ENCODE assay signal across 9 cellular contexts in the genomic region with DNA sequence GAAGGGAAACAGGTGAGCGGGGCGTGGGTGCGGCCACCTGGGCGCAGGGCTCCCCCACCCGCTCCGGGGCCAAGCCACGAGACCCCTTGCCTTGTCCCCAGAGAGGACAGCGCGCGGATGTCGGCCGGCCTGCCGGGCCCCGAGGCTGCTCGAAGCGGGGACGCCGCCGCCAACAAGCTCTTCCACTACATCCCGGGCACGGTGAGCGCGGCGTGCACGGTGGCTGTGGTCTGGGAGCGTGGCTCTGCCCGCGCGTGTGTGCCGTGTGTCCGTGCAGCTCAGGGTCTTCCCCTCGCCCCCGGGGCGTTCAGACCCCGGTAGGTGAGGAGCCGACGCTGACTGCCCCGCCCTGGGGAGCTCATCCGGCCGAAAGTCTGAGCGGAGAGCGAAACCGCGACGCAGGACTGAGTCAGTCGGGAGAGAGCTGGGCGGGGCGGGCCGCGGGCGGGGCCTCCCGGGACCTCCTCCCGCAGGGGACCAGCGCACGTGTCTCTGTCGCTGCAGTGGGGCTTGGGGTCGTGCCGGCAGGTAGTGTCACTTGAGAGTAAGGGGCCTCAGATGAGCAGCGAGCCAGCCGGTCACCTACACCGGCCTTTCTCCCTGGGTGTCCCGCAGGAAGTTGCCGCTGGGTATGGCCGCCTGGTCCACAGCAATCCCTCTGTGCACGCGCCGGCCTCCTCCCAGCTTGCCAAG. TPM values are rescaled to one million over a fixed set of nuclear protein-coding genes. Genes with fewer than 3 reads are reported as not detected.
DNase-seq lines count a peak whose midpoint lies in the region; ATAC-seq and TF ChIP-seq lines count a peak whose summit lies in the region.
"Had no signal": no experiment of that assay in that cellular context is flagged by ENCODE, and none has a peak within 500 bp of the region (broad histone marks: within the 10 kb centered on the region; RNA-seq: fewer than 3 reads in every experiment).

No MANE protein-coding gene starts in this region.

- H4K20me1 ChIP-seq in DND-41 (ENCODE audit: insufficient read depth, low read length), result peaks cover 21% of the 10 kb centered on the region

- H3K27ac Mint-ChIP-seq in naive thymus-derived CD4-positive, alpha-beta T cell, result peak overlapping the region in 1 of 9 donors; percentile 86
- H3K27ac Mint-ChIP-seq in stimulated activated naive B cell treated with anti-CD40 and anti-IgM and Interleukin-4, amounts not matched to agents 10 μg/mL and 1 μg/mL and 100 μg/mL, for 72 hours, result no peak overlapping the region

- peaks cover 5% of the 10 kb centered on the region for H3K27me3 ChIP-seq in DND-41 (ENCODE audit: insufficient read depth, low read length, poor library complexity)
- H3K27me3 ChIP-seq in naive thymus-derived CD4-positive, alpha-beta T cell (ENCODE audit: control insufficient read depth in 2 of 2, insufficient read depth in 2 of 2, low read length in 2 of 2), result no peaks in the 10 kb centered on the region

- H3K4me2 ChIP-seq in DND-41 (ENCODE audit: insufficient read depth, low read length), result peak overlapping the region; percentile 97

- ATAC-seq in DND-41 (ENCODE audit: insufficient read depth, low read depth), result peak; percentile 93
- ATAC-seq in GM21786 (IDR thresholded peaks at IDR 0.05; ENCODE audit: unreplicated experiment), result peak; percentile 63
- ATAC-seq in naive thymus-derived CD4-positive, alpha-beta T cell, result peak; percentile 85
- peak; percentile 86 for ATAC-seq in stimulated activated naive B cell treated with anti-CD40 and anti-IgM and Interleukin-4, amounts not matched to agents 10 μg/mL and 1 μg/mL and 100 μg/mL, for 72 hours (replicated peaks)
- no peak for ATAC-seq in HG02938 (IDR thresholded peaks at IDR 0.05; ENCODE audit: unreplicated experiment)

- POLR2A ChIA-PET in naive thymus-derived CD4-positive, alpha-beta T cell (lab: Charles Lee), result interaction anchor here (0.7 kb wide), 1 partner anchor 27 kb away, joined by 3 read pairs; no protein-coding TSS in a partner anchor

- CTCF ChIA-PET in naive thymus-derived CD4-positive, alpha-beta T cell (lab: Charles Lee), result interaction anchor here (0.6 to 1.7 kb wide), 2 partner anchors 10 to 146 kb away, joined by 3 to 8 read pairs; no protein-coding TSS in a partner anchor

- H3K4me3 ChIP-seq in DND-41 (ENCODE audit: low read depth in 1 of 2, low read length in 2 of 2) (peak overlapping the region in 1 of 2 experiments; percentile 59; a peak in 2 of 4 replicates), epithelial cell of proximal tubule (ENCODE audit: low read depth, low read length) (peak overlapping the region; percentile 58)
- H3K4me3 ChIP-seq in naive thymus-derived CD4-positive, alpha-beta T cell (ENCODE audit: low read length), result peak overlapping the region; percentile 78

- DNase-seq in DND-41 (peak; percentile 80), NAMALWA (ENCODE audit: low spot score) (peak; percentile 41), epithelial cell of proximal tubule (ENCODE audit: low read depth) (no peak)
- peak; percentile 63 for DNase-seq in activated CD8-positive, alpha-beta memory T cell treated with anti-CD3 and anti-CD28 coated beads, Interleukin-2, amount 50 U/mL, for 24 hours (ENCODE audit: extremely low read depth)
- peak; percentile 28 to 78 (median 51) for DNase-seq in naive thymus-derived CD4-positive, alpha-beta T cell
- DNase-seq in stimulated activated naive B cell treated with anti-CD40 and anti-IgM and Interleukin-4, amounts not matched to agents 10 μg/mL and 1 μg/mL and 100 μg/mL, for 72 hours, result peak; percentile 37

- no peak for TF ChIP-seq CTCF in DND-41 (IDR thresholded peaks at IDR 0.05; ENCODE audit: borderline replicate concordance, extremely low read depth, low read length, poor library complexity, severe bottlenecking)
- TF ChIP-seq CTCF in epithelial cell of proximal tubule (conservative IDR thresholded peaks at IDR 0.05; ENCODE audit: low read depth, low read length), result no peak

- peaks cover 15% of the 10 kb centered on the region for H3K4me1 ChIP-seq in DND-41 (ENCODE audit: insufficient read depth, low read length)
- peaks cover 4 to 5% of the 10 kb centered on the region in 2 donors for H3K4me1 ChIP-seq in naive thymus-derived CD4-positive, alpha-beta T cell (ENCODE audit: control insufficient read depth in 2 of 2, insufficient read depth in 2 of 2, low read length in 2 of 2)

- intact Hi-C loops in naive thymus-derived CD4-positive, alpha-beta T cell (cut with micrococcal nuclease), result loop anchor here in 1 of 2 donors (1.0 kb wide), 1 partner anchor 7 kb away; the partner anchor contains the start of gene NOC2L

- peak overlapping the region; percentile 51 to 91 (median 79) for H3K4me3 Mint-ChIP-seq in naive thymus-derived CD4-positive, alpha-beta T cell
- H3K4me3 Mint-ChIP-seq in stimulated activated naive B cell treated with anti-CD40 and anti-IgM and Interleukin-4, amounts not matched to agents 10 μg/mL and 1 μg/mL and 100 μg/mL, for 72 hours, result peak overlapping the region; percentile 84 to 87

- H3K79me2 ChIP-seq in DND-41 (ENCODE audit: insufficient read depth, low read length), result no peaks in the 10 kb centered on the region

- peak overlapping the region; percentile 77 for H2AFZ ChIP-seq in DND-41 (ENCODE audit: low read depth, low read length)

- no peak overlapping the region for H3K27ac ChIP-seq in DND-41 (ENCODE audit: low read length)
- H3K27ac ChIP-seq in naive thymus-derived CD4-positive, alpha-beta T cell (ENCODE audit: low read depth, low read length), result peak overlapping the region; percentile 36

- peaks cover 0 to 4% (median 0%) of the 10 kb centered on the region in 11 donors for H3K9me3 Mint-ChIP-seq in naive thymus-derived CD4-positive, alpha-beta T cell
- no peaks in the 10 kb centered on the region for H3K9me3 Mint-ChIP-seq in stimulated activated naive B cell treated with anti-CD40 and anti-IgM and Interleukin-4, amounts not matched to agents 10 μg/mL and 1 μg/mL and 100 μg/mL, for 72 hours

- H3K36me3 Mint-ChIP-seq in naive thymus-derived CD4-positive, alpha-beta T cell, result peaks cover 0 to 8% (median 0%) of the 10 kb centered on the region in 5 donors
- peaks cover 6 to 18% of the 10 kb centered on the region in 2 donors for H3K36me3 Mint-ChIP-seq in stimulated activated naive B cell treated with anti-CD40 and anti-IgM and Interleukin-4, amounts not matched to agents 10 μg/mL and 1 μg/mL and 100 μg/mL, for 72 hours

- peak overlapping the region; percentile 47 for H3K9ac ChIP-seq in DND-41 (ENCODE audit: low read depth, low read length)

- peaks cover 29% of the 10 kb centered on the region for H3K36me3 ChIP-seq in DND-41 (ENCODE audit: insufficient read depth, low read length)
- H3K36me3 ChIP-seq in naive thymus-derived CD4-positive, alpha-beta T cell (ENCODE audit: control insufficient read depth in 2 of 3, insufficient read depth in 3 of 3, low read length in 3 of 3), result peaks cover 0 to 12% (median 0%) of the 10 kb centered on the region in 3 experiments

- H3K4me1 Mint-ChIP-seq in naive thymus-derived CD4-positive, alpha-beta T cell, result peaks cover 0 to 9% (median 0%) of the 10 kb centered on the region in 7 donors
- peaks cover 9 to 24% of the 10 kb centered on the region in 2 donors for H3K4me1 Mint-ChIP-seq in stimulated activated naive B cell treated with anti-CD40 and anti-IgM and Interleukin-4, amounts not matched to agents 10 μg/mL and 1 μg/mL and 100 μg/mL, for 72 hours

- peaks cover 4 to 15% (median 5%) of the 10 kb centered on the region in 5 donors for H3K27me3 Mint-ChIP-seq in naive thymus-derived CD4-positive, alpha-beta T cell
- H3K27me3 Mint-ChIP-seq in stimulated activated naive B cell treated with anti-CD40 and anti-IgM and Interleukin-4, amounts not matched to agents 10 μg/mL and 1 μg/mL and 100 μg/mL, for 72 hours, result peaks cover 20 to 25% of the 10 kb centered on the region in 2 donors

- no peaks in the 10 kb centered on the region for H3K9me3 ChIP-seq in DND-41 (ENCODE audit: insufficient read depth, low read length, severe bottlenecking)
- no peaks in the 10 kb centered on the region for H3K9me3 ChIP-seq in naive thymus-derived CD4-positive, alpha-beta T cell (ENCODE audit: control insufficient read depth in 2 of 3, low read length in 3 of 3)

RNA-seq across cellular contexts. Expression of gene PLEKHN1, which starts 0.5 kb away (rescaled TPM):
- total RNA-seq in epithelial cell of proximal tubule, result 3.1 and 6.8 TPM in 2 replicates
- 1 to 10 TPM in 3 of 5 experiments, under 1 TPM in 2; 0.24 to 3.0 (median 1.0) TPM for total RNA-seq in naive thymus-derived CD4-positive, alpha-beta T cell
- under 1 TPM in 1 of 2 donors, not detected in 1; 0.18 TPM for polyA plus RNA-seq in naive thymus-derived CD4-positive, alpha-beta T cell
- total RNA-seq: frontal cortex had no signal

RNA-seq across cellular contexts. Expression of gene KLHL17, which starts 6.4 kb away (rescaled TPM):
- 11.9 and 33.3 TPM in 2 replicates for total RNA-seq in epithelial cell of proximal tubule
- total RNA-seq in naive thymus-derived CD4-positive, alpha-beta T cell, result 10 to 100 TPM; 14.2 to 34.2 (median 32.0) TPM
- polyA plus RNA-seq in naive thymus-derived CD4-positive, alpha-beta T cell, result 1 to 10 TPM in 1 of 2 donors, under 1 TPM in 1; 0.58 to 2.6 TPM

RNA-seq across cellular contexts. Expression of gene NOC2L, which starts 7.7 kb away (rescaled TPM):
- 73.9 and 132 TPM in 2 replicates for total RNA-seq in epithelial cell of proximal tubule
- 10 to 100 TPM; 46.6 to 88.3 (median 67.9) TPM for total RNA-seq in naive thymus-derived CD4-positive, alpha-beta T cell
- 10 to 100 TPM; 62.7 to 82.5 TPM for polyA plus RNA-seq in naive thymus-derived CD4-positive, alpha-beta T cell

RNA-seq across cellular contexts. Expression of gene PERM1, which starts 15.1 kb away (rescaled TPM):
- total RNA-seq in epithelial cell of proximal tubule, result not detected in 2 replicates
- total RNA-seq in naive thymus-derived CD4-positive, alpha-beta T cell, result not detected
- not detected for polyA plus RNA-seq in naive thymus-derived CD4-positive, alpha-beta T cell
- total RNA-seq: frontal cortex had no signal

RNA-seq across cellular contexts. Expression of gene HES4, which starts 33.1 kb away (rescaled TPM):
- 141 and 193 TPM in 2 replicates for total RNA-seq in epithelial cell of proximal tubule
- total RNA-seq in naive thymus-derived CD4-positive, alpha-beta T cell, result 10 to 100 TPM in 2 of 5 experiments, under 1 TPM in 1, not detected in 2; 0.22 to 35.0 (median 18.8) TPM
- polyA plus RNA-seq in naive thymus-derived CD4-positive, alpha-beta T cell, result 1 to 10 TPM in 1 of 2 donors, under 1 TPM in 1; 0.61 to 1.8 TPM
